ENCODE assay signal across 22 cellular contexts in the genomic region with DNA sequence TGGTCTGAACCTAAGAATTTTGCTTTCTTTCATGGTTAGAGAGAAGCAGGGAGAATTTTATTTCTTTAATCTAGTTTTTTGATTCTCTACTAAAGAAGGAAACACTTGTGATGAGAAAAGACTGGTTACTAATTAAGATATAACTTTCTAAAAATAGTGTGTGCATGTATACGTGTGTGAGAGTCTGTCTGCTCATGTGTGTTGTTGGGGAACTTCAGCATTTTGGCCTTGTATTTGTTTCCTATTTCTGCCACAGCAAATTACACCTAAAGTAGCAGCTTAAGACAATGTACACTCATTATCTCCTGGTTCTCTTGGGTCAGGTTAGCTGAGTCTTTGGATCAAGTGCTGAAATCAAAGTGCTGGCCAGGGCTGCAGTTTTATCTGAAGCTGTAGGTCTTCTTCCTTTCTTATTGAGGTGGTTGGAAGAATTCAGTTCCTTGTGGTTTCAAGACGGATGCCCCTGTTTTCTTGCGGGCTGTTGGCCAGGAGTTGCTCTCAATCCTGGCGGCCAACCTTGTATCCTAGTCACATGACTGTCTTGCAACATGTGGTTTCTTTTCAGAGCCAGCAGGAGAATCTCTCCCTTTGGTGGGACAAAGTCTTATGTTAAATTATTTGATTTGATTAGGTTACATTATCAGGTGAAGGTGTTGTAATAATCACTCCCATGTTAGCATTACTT.
DNase-seq lines count a peak whose midpoint lies in the region; ATAC-seq and TF ChIP-seq lines count a peak whose summit lies in the region.
"Had no signal": no experiment of that assay in that cellular context is flagged by ENCODE, and none has a peak within 500 bp of the region (broad histone marks: within the 10 kb centered on the region; RNA-seq: fewer than 3 reads in every experiment).

No MANE protein-coding gene starts in this region.

- ATAC-seq in GM19438 (IDR thresholded peaks at IDR 0.05; ENCODE audit: low read depth, unreplicated experiment) (peak; percentile 62), HG03378 (IDR thresholded peaks at IDR 0.05; ENCODE audit: unreplicated experiment) (peak; percentile 45), GM21526 (IDR thresholded peaks at IDR 0.05; ENCODE audit: low FRiP score, unreplicated experiment) (no peak)
- ATAC-seq: left lobe of liver, T-helper 17 cell had no signal

- H3K27me3 ChIP-seq in brain microvascular endothelial cell (replicated peaks) (no peaks in the 10 kb centered on the region), Peyer's patch (no peaks in the 10 kb centered on the region)
- H3K27me3 ChIP-seq: breast epithelium, colonic mucosa, MG63, sigmoid colon, testis had no signal

- no peaks in the 10 kb centered on the region for H3K4me1 ChIP-seq in Peyer's patch
- H3K4me1 ChIP-seq: breast epithelium, colonic mucosa, sigmoid colon, testis had no signal

- H3K27ac ChIP-seq in brain microvascular endothelial cell (no peak overlapping the region), Peyer's patch (no peak overlapping the region)
- H3K27ac ChIP-seq: breast epithelium, colonic mucosa, PC-9, sigmoid colon, testis, WERI-Rb-1 had no signal

- no peaks in the 10 kb centered on the region for H3K9me3 ChIP-seq in Peyer's patch
- H3K9me3 ChIP-seq: breast epithelium, colonic mucosa, MG63, sigmoid colon, testis had no signal

- TF ChIP-seq POLR2A in Peyer's patch (IDR thresholded peaks at IDR 0.05), result no peak

- TF ChIP-seq CTCF in astrocyte of the spinal cord (IDR thresholded peaks at IDR 0.05; ENCODE audit: low read depth, low read length), result no peak
- no peak for TF ChIP-seq CTCF in brain microvascular endothelial cell (IDR thresholded peaks at IDR 0.05; ENCODE audit: low read depth, low read length, missing control alignments)
- TF ChIP-seq CTCF in Peyer's patch (IDR thresholded peaks at IDR 0.05), result no peak

- no peaks in the 10 kb centered on the region for H3K36me3 ChIP-seq in brain microvascular endothelial cell (replicated peaks)
- H3K36me3 ChIP-seq in Peyer's patch, result no peaks in the 10 kb centered on the region
- H3K36me3 ChIP-seq: breast epithelium, colonic mucosa, MG63, sigmoid colon, WERI-Rb-1 had no signal

- DNase-seq in GDM1 (lab: John Stamatoyannopoulos, UW) (peak; percentile 44), astrocyte of the spinal cord (ENCODE audit: low read depth, low spot score) (peak; percentile 6), brain microvascular endothelial cell (no peak), Peyer's patch (no peak), ACHN (no peak)
- DNase-seq: activated CD8-positive, alpha-beta memory T cell treated with anti-CD3 and anti-CD28 coated beads, Interleukin-2, amount 50 U/mL, for 4 hours; CD4-positive, alpha-beta T cell; colonic mucosa; MG63; midbrain; NCI-H1694; NCI-H69; PC-9; sigmoid colon; T-helper 17 cell; testis; WERI-Rb-1 had no signal

- in situ Hi-C loops in astrocyte of the spinal cord (cut with HindIII; ENCODE audit: low sequenced_read_pairs) (no loop called here), brain microvascular endothelial cell (cut with HindIII; ENCODE audit: low pct_ligation_motif_present, low sequenced_read_pairs) (no loop called here), ACHN (cut with HindIII; ENCODE audit: low pct_ligation_motif_present, low pct_unique_long_range_greater_than_20kb, low sequenced_read_pairs) (no loop called here)

- H3K4me3 ChIP-seq in astrocyte of the spinal cord (ENCODE audit: low read depth, low read length), result no peak overlapping the region
- no peak overlapping the region for H3K4me3 ChIP-seq in brain microvascular endothelial cell (ENCODE audit: low read depth, low read length)
- H3K4me3 ChIP-seq in Peyer's patch, result no peak overlapping the region
- H3K4me3 ChIP-seq: breast epithelium, colonic mucosa, MG63, PC-9, sigmoid colon, testis had no signal

Comparison
In these comparisons a context has a peak if more than half of its experiments do, and no peak if none do; other contexts are left out.
1. DNase-seq: peak in GDM1 (single experiment) and astrocyte of the spinal cord (single experiment); none in brain microvascular endothelial cell (single experiment), Peyer's patch (0 of 3) and ACHN (single experiment).